In genomic region chr14:105475269-105475915, GRCh38 we compare ENCODE assay signal across 1 cellular context.
TF ChIP-seq lines count a peak whose summit lies in the region.

No MANE protein-coding gene starts in this region.

TF ChIP-seq in GM12878, 131 proteins besides CTCF, POLR2A, EP300 and RAD21:
- TF ChIP-seq CHD2 (IDR thresholded peaks at IDR 0.05; ENCODE audit: borderline replicate concordance, low read depth, low read length) = no peak
- no peak for TF ChIP-seq BMI1 (IDR thresholded peaks at IDR 0.05; ENCODE audit: borderline replicate concordance)
